In the genomic region with DNA sequence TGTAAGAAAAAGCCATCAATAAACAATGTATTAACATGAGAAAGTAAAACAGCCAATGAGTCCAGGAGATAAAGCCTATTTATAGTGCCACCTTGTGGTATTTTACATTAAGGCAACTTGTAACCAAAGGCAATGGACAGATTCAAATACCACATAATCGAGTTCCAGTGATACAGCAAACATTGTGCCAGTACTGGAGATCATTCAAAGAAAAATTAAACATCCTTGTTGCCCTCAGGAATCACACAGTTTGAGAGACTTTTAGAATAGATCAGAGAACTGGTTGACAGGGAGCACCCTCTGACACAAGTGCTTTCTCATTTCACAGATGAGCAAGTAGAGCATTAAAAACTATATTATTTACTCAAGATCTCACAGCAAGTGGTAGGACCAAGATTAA, we compare ENCODE assay signal across 8 cellular contexts.
DNase-seq lines count a peak whose midpoint lies in the region; ATAC-seq and TF ChIP-seq lines count a peak whose summit lies in the region.

No MANE protein-coding gene starts in this region.

- H3K27ac ChIP-seq in upper lobe of right lung, result no peak overlapping the region

- ATAC-seq in HG03280 (IDR thresholded peaks at IDR 0.05; ENCODE audit: unreplicated experiment) (peak; percentile 59), left colon (peak; percentile 66), upper lobe of right lung (peak; percentile 81)

- DNase-seq in A172 (ENCODE audit: low spot score), result peak; percentile 34
- DNase-seq in GM10266 (ENCODE audit: extremely low spot score), result peak; percentile 37
- peak; percentile 59 for DNase-seq in NCI-H82 (lab: John Stamatoyannopoulos, UW)
- DNase-seq in central memory CD4-positive, alpha-beta T cell, result peak; percentile 22
- DNase-seq in left colon, result no peak
- DNase-seq in upper lobe of right lung, result no peak
- DNase-seq in T-helper 2 cell treated with Interferon-gamma antibody and Interleukin-4, amounts not matched to agents 5 μg/mL and 100 μg/mL, for 36 hours (ENCODE audit: low spot score), result no peak

- H3K27me3 Mint-ChIP-seq in T-helper 2 cell treated with Interferon-gamma antibody and Interleukin-4, amounts not matched to agents 5 μg/mL and 100 μg/mL, for 36 hours (ENCODE audit: low read depth), result no peaks in the 10 kb centered on the region

- H3K36me3 ChIP-seq in upper lobe of right lung, result peaks cover 17% of the 10 kb centered on the region

- H3K4me3 Mint-ChIP-seq in T-helper 2 cell treated with Interferon-gamma antibody and Interleukin-4, amounts not matched to agents 5 μg/mL and 100 μg/mL, for 36 hours, result no peak overlapping the region

- H3K4me1 Mint-ChIP-seq in T-helper 2 cell treated with Interferon-gamma antibody and Interleukin-4, amounts not matched to agents 5 μg/mL and 100 μg/mL, for 36 hours (ENCODE audit: low read depth), result no peaks in the 10 kb centered on the region

- H3K27me3 ChIP-seq in upper lobe of right lung, result no peaks in the 10 kb centered on the region

- TF ChIP-seq CTCF in GM10266 (IDR thresholded peaks at IDR 0.05; ENCODE audit: control insufficient read depth, insufficient read depth, low read depth, missing control alignments) (peak; percentile 59), upper lobe of right lung (IDR thresholded peaks at IDR 0.05) (peak; percentile 82)

- peaks cover 30% of the 10 kb centered on the region for H3K36me3 Mint-ChIP-seq in T-helper 2 cell treated with Interferon-gamma antibody and Interleukin-4, amounts not matched to agents 5 μg/mL and 100 μg/mL, for 36 hours (ENCODE audit: low read depth)

- H3K27ac Mint-ChIP-seq in T-helper 2 cell treated with Interferon-gamma antibody and Interleukin-4, amounts not matched to agents 5 μg/mL and 100 μg/mL, for 36 hours, result no peak overlapping the region

- intact Hi-C loops in left colon (cut with DNase I, micrococcal nuclease) (no loop called here), upper lobe of right lung (cut with DNase I) (no loop called here)

- H3K9me3 Mint-ChIP-seq in T-helper 2 cell treated with Interferon-gamma antibody and Interleukin-4, amounts not matched to agents 5 μg/mL and 100 μg/mL, for 36 hours, result no peaks in the 10 kb centered on the region

- H3K4me1 ChIP-seq in upper lobe of right lung, result no peaks in the 10 kb centered on the region

- H3K9me3 ChIP-seq in upper lobe of right lung, result no peaks in the 10 kb centered on the region

- H3K4me3 ChIP-seq in upper lobe of right lung, result no peak overlapping the region

Comparison
In these comparisons a context has a peak if more than half of its experiments do, and no peak if none do; other contexts are left out.
1. DNase-seq: peak in A172 (single experiment), GM10266 (single experiment), NCI-H82 (single experiment) and central memory CD4-positive, alpha-beta T cell (single experiment); none in left colon (0 of 2), upper lobe of right lung (single experiment) and T-helper 2 cell treated with Interferon-gamma antibody and Interleukin-4, amounts not matched to agents 5 μg/mL and 100 μg/mL, for 36 hours (single experiment).
2. Peak in every context shown above with its lines, with median percentiles within 50 percentile points of each other: ATAC-seq.